In the genomic region with DNA sequence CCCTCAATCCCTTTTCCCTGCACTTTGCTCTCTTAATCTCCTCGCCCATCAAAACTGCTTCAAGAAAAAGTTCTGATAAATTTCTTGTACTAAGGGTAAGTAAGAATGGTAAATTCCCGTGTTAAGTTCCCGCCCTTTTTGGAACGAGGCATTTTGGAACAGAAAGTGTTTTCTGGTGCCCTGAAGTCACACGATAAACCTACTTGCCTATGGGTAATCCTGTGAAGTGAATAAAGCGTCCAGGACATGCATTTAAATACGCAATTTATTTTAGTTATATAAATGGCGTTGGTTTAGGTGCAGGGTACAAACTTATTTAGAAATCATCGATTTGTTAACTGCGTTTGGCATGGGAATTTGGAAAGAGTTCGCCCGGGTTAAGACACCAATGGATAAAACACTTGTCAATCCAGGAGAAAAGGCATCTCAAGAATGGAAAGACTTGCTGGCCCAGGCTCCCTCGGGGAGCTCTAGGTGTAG, we compare ENCODE assay signal across 8 cellular contexts. TPM values are rescaled to one million over a fixed set of nuclear protein-coding genes. Genes with fewer than 3 reads are reported as not detected.
DNase-seq lines count a peak whose midpoint lies in the region; ATAC-seq and TF ChIP-seq lines count a peak whose summit lies in the region.

No MANE protein-coding gene starts in this region.

- no peak for TF ChIP-seq CTCF in astrocyte of the spinal cord (IDR thresholded peaks at IDR 0.05; ENCODE audit: low read depth, low read length)
- no peak for TF ChIP-seq CTCF in kidney epithelial cell (IDR thresholded peaks at IDR 0.05; ENCODE audit: insufficient read depth, low read length, poor library complexity, severe bottlenecking)
- no peak for TF ChIP-seq CTCF in thoracic aorta (IDR thresholded peaks at IDR 0.05)

- DNase-seq in DMS114 treated with DMSO at 0.1 percent for 48 hours (lab: John Stamatoyannopoulos, UW; ENCODE audit: unreplicated experiment) = peak; percentile 69
- DNase-seq in MG63 = peak; percentile 32
- DNase-seq in astrocyte of the spinal cord (ENCODE audit: low read depth, low spot score) = no peak
- DNase-seq in kidney epithelial cell (ENCODE audit: low read depth) = no peak
- no peak for DNase-seq in thoracic aorta (ENCODE audit: low spot score)
- DNase-seq in activated gamma-delta T cell (lab: John Stamatoyannopoulos, UW) = no peak

- H3K36me3 ChIP-seq in MG63 = peaks cover 16% of the 10 kb centered on the region
- H3K36me3 ChIP-seq in kidney epithelial cell (ENCODE audit: control insufficient read depth, insufficient read depth, low read length) = no peaks in the 10 kb centered on the region
- no peaks in the 10 kb centered on the region for H3K36me3 ChIP-seq in thoracic aorta

- peaks cover 25 to 30% of the 10 kb centered on the region in 2 donors for H3K4me1 ChIP-seq in thoracic aorta (ENCODE audit: control insufficient read depth in 1 of 2, low read depth in 2 of 2)

- no peaks in the 10 kb centered on the region for H3K9me3 ChIP-seq in MG63
- no peaks in the 10 kb centered on the region for H3K9me3 ChIP-seq in thoracic aorta

- H3K27me3 ChIP-seq in MG63 (no peaks in the 10 kb centered on the region), kidney epithelial cell (ENCODE audit: control insufficient read depth, insufficient read depth, low read length) (no peaks in the 10 kb centered on the region), thoracic aorta (replicated peaks; ENCODE audit: insufficient read depth) (no peaks in the 10 kb centered on the region)

- peak overlapping the region; percentile 76 to 98 for H3K27ac ChIP-seq in thoracic aorta

- ATAC-seq in thoracic aorta (ENCODE audit: insufficient number of reproducible peaks, low FRiP score, low read depth) (peak; percentile 77), GM21447 (IDR thresholded peaks at IDR 0.05; ENCODE audit: unreplicated experiment) (no peak), GM18870 (IDR thresholded peaks at IDR 0.05; ENCODE audit: unreplicated experiment) (no peak)

- in situ Hi-C loops in astrocyte of the spinal cord (cut with HindIII; ENCODE audit: low sequenced_read_pairs) = no loop called here

- H3K4me3 ChIP-seq in MG63 (peak overlapping the region; percentile 68), astrocyte of the spinal cord (ENCODE audit: low read depth, low read length) (peak overlapping the region; percentile 59), kidney epithelial cell (ENCODE audit: low read depth, low read length) (peak overlapping the region; percentile 56), thoracic aorta (peak overlapping the region; percentile 98)

RNA-seq across cellular contexts. Expression of a gene that starts 0.7 kb away (rescaled TPM):
- 94.7 and 294 TPM in 2 replicates for total RNA-seq in MG63 (2014; rRNA removed; shearing (Covaris generic); ENCODE audit: low replicate concordance)
- 194 and 197 TPM in 2 replicates for total RNA-seq in kidney epithelial cell
- 100 to 1,000 TPM; 120 to 245 TPM for total RNA-seq in thoracic aorta

Comparison
In these comparisons a context has a peak if more than half of its experiments do, and no peak if none do; other contexts are left out.
1. DNase-seq: peak in DMS114 treated with DMSO at 0.1 percent for 48 hours (single experiment) and MG63 (single experiment); none in astrocyte of the spinal cord (single experiment), kidney epithelial cell (single experiment), thoracic aorta (single experiment) and activated gamma-delta T cell (single experiment).
2. Peak in every context shown above with its lines, with median percentiles within 50 percentile points of each other: H3K4me3 ChIP-seq.